Comparison of ENCODE assay signal across 8 cellular contexts in the genomic region with DNA sequence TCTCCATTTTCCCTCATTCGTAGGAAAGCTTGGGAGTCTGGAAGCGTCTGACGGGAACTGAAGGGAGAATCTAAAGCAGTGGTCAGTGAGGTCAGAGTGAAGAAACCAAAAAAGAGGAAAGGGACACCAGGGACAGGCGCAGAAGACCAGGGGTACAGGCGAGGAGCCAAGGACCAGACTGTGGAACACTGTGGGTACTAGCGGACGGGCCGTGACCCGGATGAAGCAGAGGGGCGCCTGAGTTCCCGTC. TPM values are rescaled to one million over a fixed set of nuclear protein-coding genes. Genes with fewer than 3 reads are reported as not detected.
DNase-seq lines count a peak whose midpoint lies in the region; ATAC-seq and TF ChIP-seq lines count a peak whose summit lies in the region.

No MANE protein-coding gene starts in this region.

- H3K27me3 ChIP-seq in BJ (ENCODE audit: control insufficient read depth, insufficient read depth, low read length) (no peaks in the 10 kb centered on the region), colonic mucosa (no peaks in the 10 kb centered on the region)

- CTCF ChIA-PET in BJ (lab: Yijun Ruan, JAX) = interaction anchor here (1.0 to 6.7 kb wide), 10 partner anchors 13 to 440 kb away, joined by 3 to 79 read pairs (median 12); partner anchors contain the start of genes KRTCAP2 and TRIM46

- intact Hi-C loops in colonic mucosa (cut with DNase I) = loop anchor here (2.0 kb wide), 1 partner anchor 18 kb away; no protein-coding TSS in a partner anchor

- peak overlapping the region; percentile 57 for H3K4me3 ChIP-seq in BJ (ENCODE audit: low read depth, low read length)
- H3K4me3 ChIP-seq in colonic mucosa = peak overlapping the region; percentile 72

- H3K9me3 Mint-ChIP-seq in nephron progenitor cell = no peaks in the 10 kb centered on the region

- H3K9me3 ChIP-seq in KOPT-K1 (ENCODE audit: insufficient read depth, low read length, poor library complexity, severe bottlenecking) (no peaks in the 10 kb centered on the region), colonic mucosa (no peaks in the 10 kb centered on the region)

- H3K4me1 ChIP-seq in colonic mucosa = peaks cover 13% of the 10 kb centered on the region

- H3K4me3 Mint-ChIP-seq in nephron progenitor cell = peak overlapping the region; percentile 93

- POLR2A ChIA-PET in BJ (lab: Charles Lee) = no interaction called here

- H3K36me3 Mint-ChIP-seq in nephron progenitor cell (ENCODE audit: low read depth) = peaks cover 3% of the 10 kb centered on the region

- no peak for ATAC-seq in GM21528 (IDR thresholded peaks at IDR 0.05; ENCODE audit: low FRiP score, unreplicated experiment)

- no peaks in the 10 kb centered on the region for H3K27me3 Mint-ChIP-seq in nephron progenitor cell (ENCODE audit: low read depth, poor library complexity)

- peak overlapping the region; percentile 97 to 98 for H3K9ac ChIP-seq in colonic mucosa (ENCODE audit: low read depth in 2 of 2, low read length in 2 of 2)

- peak overlapping the region; percentile 73 for H3K27ac ChIP-seq in KOPT-K1 (ENCODE audit: low read depth, low read length, poor library complexity, severe bottlenecking)
- peak overlapping the region; percentile 91 for H3K27ac ChIP-seq in colonic mucosa

- H3K27ac Mint-ChIP-seq in nephron progenitor cell = peak overlapping the region; percentile 99

- peaks cover 2% of the 10 kb centered on the region; the same call in 1 of the 2 replicates for H3K36me3 ChIP-seq in BJ (ENCODE audit: control insufficient read depth, insufficient read depth, low read length)
- H3K36me3 ChIP-seq in KOPT-K1 (ENCODE audit: insufficient read depth, low read length) = no peaks in the 10 kb centered on the region; the same call in 1 of the 2 replicates
- no peaks in the 10 kb centered on the region for H3K36me3 ChIP-seq in colonic mucosa

- TF ChIP-seq CTCF in BJ (IDR thresholded peaks at IDR 0.05; ENCODE audit: insufficient read depth, low read depth, low read length) (no peak), colonic mucosa (IDR thresholded peaks at IDR 0.05) (no peak), nephron progenitor cell (IDR thresholded peaks at IDR 0.05) (no peak)

- peaks cover 39% of the 10 kb centered on the region for H3K4me1 Mint-ChIP-seq in nephron progenitor cell

- DNase-seq in BJ (ENCODE audit: low read depth) = no peak
- DNase-seq in colonic mucosa = no peak
- no peak for DNase-seq in nephron progenitor cell
- no peak for DNase-seq in SIG-M5 (lab: John Stamatoyannopoulos, UW)
- DNase-seq in NCI-H2029 (lab: John Stamatoyannopoulos, UW) = no peak
- DNase-seq in NCI-H1092 treated with DMSO at 0.1 percent for 48 hours (lab: John Stamatoyannopoulos, UW) = no peak

RNA-seq across cellular contexts. Expression of gene MTX1, which starts 0.2 kb away (rescaled TPM):
- 56.5 and 72.7 TPM in 2 replicates for polyA plus RNA-seq in BJ (2011; rRNA removed)
- polyA minus RNA-seq in BJ (2011; rRNA and poly(A)+ RNA removed) = 32.6 and 60.6 TPM in 2 replicates
- 10 to 100 TPM; 37.5 to 55.8 TPM for total RNA-seq in colonic mucosa

RNA-seq across cellular contexts. Expression of gene THBS3, which starts 0.6 kb away (rescaled TPM):
- polyA plus RNA-seq in BJ (2011; rRNA removed) = 48.0 and 61.4 TPM in 2 replicates
- polyA minus RNA-seq in BJ (2011; rRNA and poly(A)+ RNA removed) = 30.9 and 40.7 TPM in 2 replicates
- 10 to 100 TPM; 12.2 to 16.0 TPM for total RNA-seq in colonic mucosa

RNA-seq across cellular contexts. Expression of gene TRIM46, which starts 34.7 kb away (rescaled TPM):
- 3.5 and 5.4 TPM in 2 replicates for polyA plus RNA-seq in BJ (2011; rRNA removed)
- polyA minus RNA-seq in BJ (2011; rRNA and poly(A)+ RNA removed) = 5.8 and 7.3 TPM in 2 replicates
- under 1 TPM; 0.10 to 0.19 TPM for total RNA-seq in colonic mucosa

RNA-seq across cellular contexts. Expression of gene KRTCAP2, which starts 35.2 kb away (rescaled TPM):
- polyA plus RNA-seq in BJ (2011; rRNA removed) = 211 and 225 TPM in 2 replicates
- polyA minus RNA-seq in BJ (2011; rRNA and poly(A)+ RNA removed) = 235 and 300 TPM in 2 replicates
- total RNA-seq in colonic mucosa = 100 to 1,000 TPM; 140 to 172 TPM

RNA-seq across cellular contexts. Expression of gene ENTREP3, which starts 47.0 kb away (rescaled TPM):
- 10.3 and 15.7 TPM in 2 replicates for polyA plus RNA-seq in BJ (2011; rRNA removed)
- polyA minus RNA-seq in BJ (2011; rRNA and poly(A)+ RNA removed) = 6.6 and 9.8 TPM in 2 replicates
- 10 to 100 TPM; 22.0 to 34.2 TPM for total RNA-seq in colonic mucosa
